ENCODE assay signal across 9 cellular contexts in genomic region chr16:83185902-83186301, GRCh38.
"Had no signal": no experiment of that assay in that cellular context is flagged by ENCODE, and none has a peak within 500 bp of the region (broad histone marks: within the 10 kb centered on the region; RNA-seq: fewer than 3 reads in every experiment).

No MANE protein-coding gene starts in this region.

- H3K9me3 Mint-ChIP-seq: GM23338, H9 had no signal

- H3K9me3 ChIP-seq: HAP-1 had no signal

- H3K36me3 ChIP-seq: HAP-1 had no signal

- H3K27ac Mint-ChIP-seq: GM23338, H9, HFFc6 had no signal

- H3K4me3 Mint-ChIP-seq: GM23338, H9, HFFc6 had no signal

- H3K9ac ChIP-seq: GM23248 had no signal

- H3K4me1 ChIP-seq: HAP-1 had no signal

- H2AFZ ChIP-seq: GM23248, GM23338 had no signal

- H3K27ac ChIP-seq: GM23248 had no signal

- H3K4me3 ChIP-seq: GM23248, GM23338, HAP-1 had no signal

- ATAC-seq: GM23338, HCT116 had no signal

- H3K4me2 ChIP-seq: GM23338 had no signal

- H3K4me1 Mint-ChIP-seq: GM23338 had no signal

- DNase-seq: GM23248, GOT3, H7, H9, HCEC 1CT, HFFc6 had no signal
